20 cellular contexts compared by ENCODE assay signal in the genomic region with DNA sequence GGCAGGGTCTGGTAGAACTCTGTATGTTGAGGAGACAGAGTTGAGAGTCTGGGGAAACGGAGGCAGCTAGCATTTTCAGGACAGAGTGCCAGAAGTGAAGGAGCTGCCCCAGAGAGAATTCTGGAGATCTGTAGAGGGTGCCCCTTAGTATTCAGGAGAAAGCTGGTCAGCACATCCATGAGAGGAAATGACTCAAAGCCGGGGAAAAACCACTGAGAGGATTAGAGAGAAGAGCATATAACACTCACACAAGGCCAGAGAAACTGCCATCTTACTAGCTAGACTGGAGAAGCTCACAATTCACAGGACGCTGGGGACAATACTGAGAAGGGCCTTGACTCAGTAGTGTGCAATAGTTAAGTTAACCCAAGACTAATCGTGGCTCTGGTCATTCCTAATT.
DNase-seq lines count a peak whose midpoint lies in the region; ATAC-seq lines count a peak whose summit lies in the region.
"Had no signal": no experiment of that assay in that cellular context is flagged by ENCODE, and none has a peak within 500 bp of the region (broad histone marks: within the 10 kb centered on the region; RNA-seq: fewer than 3 reads in every experiment).

No MANE protein-coding gene starts in this region.

- DNase-seq in A172 (ENCODE audit: low spot score), result peak; percentile 66
- peak; percentile 4 for DNase-seq in HCEC 1CT
- peak; percentile 30 for DNase-seq in RPMI7951 (ENCODE audit: low read depth)
- peak; percentile 37 for DNase-seq in glomerular visceral epithelial cell (ENCODE audit: extremely low spot score)
- no peak for DNase-seq in dedifferentiated amniotic fluid mesenchymal stem cell (ENCODE audit: extremely low spot score)
- DNase-seq in NCI-H187 treated with DMSO at 0.1 percent for 48 hours (lab: John Stamatoyannopoulos, UW), result no peak
- DNase-seq: activated CD4-positive, alpha-beta memory T cell treated with anti-CD3 and anti-CD28 coated beads, Interleukin-2, amount 10 ng/mL, durations not matched to agents 7 days and 5 days; activated gamma-delta T cell treated with Interleukin-2 at 50 U/mL for 16 hours; activated T-cell treated with anti-CD3 and anti-CD28 coated beads for 4 hours; cortex of kidney; midbrain; NCI-H510A treated with DMSO at 0.1 percent for 48 hours; Peyer's patch; stimulated activated CD4-positive, alpha-beta T cell treated with anti-CD3 and anti-CD28 coated beads, Interleukin-15, amount 100 ng/mL, for 24 hours; T-helper 9 cell had no signal

- ATAC-seq in HG02678 (IDR thresholded peaks at IDR 0.05; ENCODE audit: unreplicated experiment), result no peak
- no peak for ATAC-seq in GM21723 (IDR thresholded peaks at IDR 0.05; ENCODE audit: unreplicated experiment)
- ATAC-seq: activated CD4-positive, CD25-positive, alpha-beta regulatory T cell treated with anti-CD3 and anti-CD28 coated beads, Interleukin-2, amount 50 U/mL, for 24 hours; left lobe of liver; sciatic nerve had no signal

Comparison
In these comparisons a context has a peak if more than half of its experiments do, and no peak if none do; other contexts are left out.
1. DNase-seq: peak in A172 (single experiment), HCEC 1CT (single experiment), RPMI7951 (single experiment) and glomerular visceral epithelial cell (single experiment); none in dedifferentiated amniotic fluid mesenchymal stem cell (single experiment) and NCI-H187 treated with DMSO at 0.1 percent for 48 hours (single experiment).